ENCODE assay signal across 13 cellular contexts in genomic region chr17:74455025-74455585, GRCh38. TPM values are rescaled to one million over a fixed set of nuclear protein-coding genes. Genes with fewer than 3 reads are reported as not detected.
DNase-seq lines count a peak whose midpoint lies in the region; ATAC-seq and TF ChIP-seq lines count a peak whose summit lies in the region.
"Had no signal": no experiment of that assay in that cellular context is flagged by ENCODE, and none has a peak within 500 bp of the region (broad histone marks: within the 10 kb centered on the region; RNA-seq: fewer than 3 reads in every experiment).

No MANE protein-coding gene starts in this region.

- no peak overlapping the region for H4K91ac ChIP-seq in mesenchymal stem cell (ENCODE audit: low read length)

- POLR2A ChIA-PET in WTC11 (lab: Charles Lee): interaction anchor here (0.8 to 3.0 kb wide), 5 partner anchors 22 to 281 kb away, joined by 3 to 17 read pairs (median 12); partner anchors contain the start of genes BTBD17 and RAB37

- no peak overlapping the region for H2BK5ac ChIP-seq in mesenchymal stem cell (ENCODE audit: low read depth, low read length, poor library complexity, severe bottlenecking)

- peak overlapping the region in 1 of 2 experiments; percentile 49 for H2BK12ac ChIP-seq in mesenchymal stem cell (ENCODE audit: low read length in 2 of 2)

- H3K9me3 ChIP-seq in iPS-15b (ENCODE audit: control insufficient read depth, insufficient read depth, low read length) (no peaks in the 10 kb centered on the region), prostate gland (no peaks in the 10 kb centered on the region), mesenchymal stem cell (ENCODE audit: control insufficient read depth, low read length) (no peaks in the 10 kb centered on the region)
- H3K9me3 ChIP-seq: BE2C had no signal

- H3K23ac ChIP-seq in mesenchymal stem cell (ENCODE audit: low read length in 2 of 2): no peak overlapping the region

- no peak for TF ChIP-seq POLR2A in prostate gland (IDR thresholded peaks at IDR 0.05)

- peak overlapping the region; percentile 58 for H3K4me3 Mint-ChIP-seq in WTC11
- no peak overlapping the region for H3K4me3 Mint-ChIP-seq in activated CD8-positive, alpha-beta memory T cell treated with anti-CD3 and anti-CD28 coated beads, Interleukin-2, amount 10 ng/mL, durations not matched to agents 7 days and 5 days
- H3K4me3 Mint-ChIP-seq in immature natural killer cell: peak overlapping the region in 1 of 5 donors; percentile 41

- H4K8ac ChIP-seq in mesenchymal stem cell (ENCODE audit: low read length): no peak overlapping the region

- H3K27me3 ChIP-seq in iPS-15b (ENCODE audit: control insufficient read depth, insufficient read depth, low read length) (peaks cover 29% of the 10 kb centered on the region), prostate gland (replicated peaks; ENCODE audit: insufficient read depth) (no peaks in the 10 kb centered on the region), mesenchymal stem cell (ENCODE audit: control insufficient read depth in 1 of 2, insufficient read depth in 1 of 2, low read length in 2 of 2) (peaks cover 19 to 42% of the 10 kb centered on the region in 2 experiments)
- H3K27me3 ChIP-seq: BE2C had no signal

- no peak overlapping the region for H3K4me2 ChIP-seq in mesenchymal stem cell (ENCODE audit: low read length, poor library complexity, severe bottlenecking)

- intact Hi-C loops in prostate gland (cut with DNase I): loop anchor here (5.0 kb wide), 1 partner anchor 253 kb away; the partner anchor contains the start of gene RPL38

- H3K4me3 ChIP-seq in iPS-15b (ENCODE audit: low read depth, low read length): peak overlapping the region; percentile 56
- H3K4me3 ChIP-seq in prostate gland: no peak overlapping the region
- no peak overlapping the region for H3K4me3 ChIP-seq in mesenchymal stem cell (ENCODE audit: insufficient read depth in 1 of 2, low read depth in 1 of 2, low read length in 2 of 2)

- 80% methylated on average over 15 of the region's 16 CpGs for WGBS in prostate gland
- 73% methylated on average over 9 of the region's 16 CpGs for WGBS in mesenchymal stem cell

- CTCF ChIA-PET in WTC11 (lab: Charles Lee): interaction anchor here (0.6 to 9.1 kb wide), 19 partner anchors 9 to 1727 kb away, joined by 3 to 151 read pairs (median 6); partner anchors contain the start of genes BTBD17, CD300A and CD300H
- CTCF ChIA-PET in activated CD8-positive, alpha-beta memory T cell treated with anti-CD3 and anti-CD28 coated beads, Interleukin-2, amount 10 ng/mL, durations not matched to agents 7 days and 5 days (lab: Charles Lee): interaction anchor here (0.9 to 9.4 kb wide), 13 partner anchors 7 to 159 kb away, joined by 3 to 109 read pairs (median 6); partner anchors contain the start of genes CD300A and GPR142

- no peak overlapping the region for H3K14ac ChIP-seq in mesenchymal stem cell (ENCODE audit: low read length in 2 of 2)

- no peak overlapping the region for H2AK5ac ChIP-seq in mesenchymal stem cell (ENCODE audit: low read length, severe bottlenecking)

- H3K4me1 ChIP-seq in iPS-15b (ENCODE audit: control insufficient read depth, insufficient read depth, low read length) (peaks cover 11% of the 10 kb centered on the region), prostate gland (replicated peaks) (peaks cover 15% of the 10 kb centered on the region), mesenchymal stem cell (ENCODE audit: control insufficient read depth, insufficient read depth, low read depth, low read length) (peaks cover 29% of the 10 kb centered on the region)

- peaks cover 30% of the 10 kb centered on the region for H3K27me3 Mint-ChIP-seq in WTC11 (ENCODE audit: low read depth)
- H3K27me3 Mint-ChIP-seq in activated CD8-positive, alpha-beta memory T cell treated with anti-CD3 and anti-CD28 coated beads, Interleukin-2, amount 10 ng/mL, durations not matched to agents 7 days and 5 days: peaks cover 20% of the 10 kb centered on the region
- peaks cover 0 to 2% (median 0%) of the 10 kb centered on the region in 3 donors for H3K27me3 Mint-ChIP-seq in immature natural killer cell (ENCODE audit: low read depth in 3 of 3)

- H3K36me3 ChIP-seq in iPS-15b (ENCODE audit: control insufficient read depth, insufficient read depth, low read length) (no peaks in the 10 kb centered on the region), prostate gland (no peaks in the 10 kb centered on the region), mesenchymal stem cell (ENCODE audit: control insufficient read depth in 1 of 2, insufficient read depth in 2 of 2, low read depth in 1 of 2, low read length in 2 of 2) (peaks cover 0 to 11% of the 10 kb centered on the region in 2 experiments)
- H3K36me3 ChIP-seq: BE2C had no signal

- no peak overlapping the region for H3K9ac ChIP-seq in iPS-15b (ENCODE audit: low read depth, low read length)
- no peak overlapping the region for H3K9ac ChIP-seq in mesenchymal stem cell (ENCODE audit: low read length)

- no peak overlapping the region for H2BK120ac ChIP-seq in mesenchymal stem cell (ENCODE audit: low read depth, low read length)

- H3K4ac ChIP-seq in mesenchymal stem cell (ENCODE audit: low read depth in 1 of 2, low read length in 2 of 2): no peak overlapping the region

- H3K18ac ChIP-seq in mesenchymal stem cell (ENCODE audit: low read depth in 1 of 2, low read length in 2 of 2): no peak overlapping the region

- H3K9me3 Mint-ChIP-seq in WTC11: no peaks in the 10 kb centered on the region
- no peaks in the 10 kb centered on the region for H3K9me3 Mint-ChIP-seq in activated CD8-positive, alpha-beta memory T cell treated with anti-CD3 and anti-CD28 coated beads, Interleukin-2, amount 10 ng/mL, durations not matched to agents 7 days and 5 days (ENCODE audit: low read depth)
- no peaks in the 10 kb centered on the region for H3K9me3 Mint-ChIP-seq in immature natural killer cell
- H3K9me3 Mint-ChIP-seq: naive thymus-derived CD8-positive, alpha-beta T cell had no signal

- H3K36me3 Mint-ChIP-seq in WTC11 (no peaks in the 10 kb centered on the region), immature natural killer cell (no peaks in the 10 kb centered on the region)
- no peaks in the 10 kb centered on the region for H3K36me3 Mint-ChIP-seq in activated CD8-positive, alpha-beta memory T cell treated with anti-CD3 and anti-CD28 coated beads, Interleukin-2, amount 10 ng/mL, durations not matched to agents 7 days and 5 days
- H3K36me3 Mint-ChIP-seq: naive thymus-derived CD8-positive, alpha-beta T cell had no signal

- DNase-seq in ELF-1 (ENCODE audit: low read depth, low spot score): peak; percentile 36
- no peak for DNase-seq in WTC11 (ENCODE audit: low spot score)
- no peak for DNase-seq in prostate gland (ENCODE audit: low spot score)
- no peak for DNase-seq in mesenchymal stem cell
- no peak for DNase-seq in activated CD8-positive, alpha-beta memory T cell treated with anti-CD3 and anti-CD28 coated beads, Interleukin-2, amount 10 ng/mL, durations not matched to agents 7 days and 5 days
- no peak for DNase-seq in immature natural killer cell
- DNase-seq: activated CD4-positive, alpha-beta T cell treated with anti-CD3 and anti-CD28 coated beads, Interleukin-2, amount 50 U/mL, for 1 hour; BE2C; NCI-H2081; SIG-M5 had no signal

- no peak overlapping the region for H2BK15ac ChIP-seq in mesenchymal stem cell (ENCODE audit: low read depth, poor library complexity, severe bottlenecking)

- H3K79me1 ChIP-seq in mesenchymal stem cell (replicated peaks; ENCODE audit: low read length, poor library complexity, severe bottlenecking): peaks cover 2% of the 10 kb centered on the region

- H3K4me1 Mint-ChIP-seq in WTC11 (peaks cover 42% of the 10 kb centered on the region), immature natural killer cell (peaks cover 40 to 43% of the 10 kb centered on the region in 2 donors)
- peaks cover 36% of the 10 kb centered on the region for H3K4me1 Mint-ChIP-seq in activated CD8-positive, alpha-beta memory T cell treated with anti-CD3 and anti-CD28 coated beads, Interleukin-2, amount 10 ng/mL, durations not matched to agents 7 days and 5 days

- no peak overlapping the region for H2AFZ ChIP-seq in mesenchymal stem cell (ENCODE audit: low read depth, low read length)

- no peak for TF ChIP-seq CTCF in WTC11 (IDR thresholded peaks at IDR 0.05)
- TF ChIP-seq CTCF in prostate gland (IDR thresholded peaks at IDR 0.05): no peak

- H3K27ac ChIP-seq in prostate gland (peak overlapping the region; percentile 87 to 88), mesenchymal stem cell (ENCODE audit: low read length, poor library complexity, severe bottlenecking) (no peak overlapping the region)

- ATAC-seq in WTC11 (no peak), HG03439 (IDR thresholded peaks at IDR 0.05; ENCODE audit: unreplicated experiment) (no peak)
- no peak for ATAC-seq in activated CD8-positive, alpha-beta memory T cell treated with anti-CD3 and anti-CD28 coated beads, Interleukin-2, amount 10 ng/mL, durations not matched to agents 7 days and 5 days

- H3K27ac Mint-ChIP-seq in WTC11 (no peak overlapping the region), immature natural killer cell (peak overlapping the region in 1 of 6 donors; percentile 62)
- H3K27ac Mint-ChIP-seq in activated CD8-positive, alpha-beta memory T cell treated with anti-CD3 and anti-CD28 coated beads, Interleukin-2, amount 10 ng/mL, durations not matched to agents 7 days and 5 days: no peak overlapping the region

TF ChIP-seq in WTC11, 78 proteins besides CTCF, POLR2A, EP300 and RAD21 (continues in another document):
- TF ChIP-seq ZBTB21 (CRISPR knock-in tag; IDR thresholded peaks at IDR 0.05; ENCODE audit: borderline replicate concordance) (no peak), FOXP1 (CRISPR knock-in tag; IDR thresholded peaks at IDR 0.05; ENCODE audit: borderline replicate concordance) (no peak), FOXJ3 (CRISPR knock-in tag; IDR thresholded peaks at IDR 0.05; ENCODE audit: borderline replicate concordance) (no peak)
- TF ChIP-seq, protein P1, sequence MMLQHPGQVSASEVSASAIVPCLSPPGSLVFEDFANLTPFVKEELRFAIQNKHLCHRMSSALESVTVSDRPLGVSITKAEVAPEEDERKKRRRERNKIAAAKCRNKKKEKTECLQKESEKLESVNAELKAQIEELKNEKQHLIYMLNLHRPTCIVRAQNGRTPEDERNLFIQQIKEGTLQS (CRISPR knock-in tag; conservative IDR thresholded peaks at IDR 0.05): no peak

RNA-seq across cellular contexts. Expression of gene CD300A, which starts 11.3 kb away (rescaled TPM):
- 1.1 to 2.0 TPM (median 1.7 TPM) in 3 replicates for total RNA-seq in WTC11 (2021)
- 1 to 10 TPM; 2.1 to 4.1 TPM for total RNA-seq in prostate gland
- not detected for polyA plus RNA-seq in mesenchymal stem cell (2013, experiment 1 of 2)
- not detected for polyA plus RNA-seq in mesenchymal stem cell (2013, experiment 2 of 2)
- 10 to 100 TPM in 1 of 2 experiments, 1 to 10 TPM in 1; 2.0 to 15.8 TPM for total RNA-seq in activated CD8-positive, alpha-beta memory T cell treated with anti-CD3 and anti-CD28 coated beads, Interleukin-2, amount 10 ng/mL, durations not matched to agents 7 days and 5 days
- 100 to 1,000 TPM; 357 to 514 (median 505) TPM for polyA plus RNA-seq in immature natural killer cell

RNA-seq across cellular contexts. Expression of gene GPRC5C, which starts 23.2 kb away (rescaled TPM):
- total RNA-seq in WTC11 (2021): 19.6 to 20.7 TPM (median 20.6 TPM) in 3 replicates
- total RNA-seq in prostate gland: 100 to 1,000 TPM in 1 of 2 donors, 10 to 100 TPM in 1; 66.3 to 186 TPM
- polyA plus RNA-seq in mesenchymal stem cell (2013, experiment 1 of 2): 5.3 TPM
- 5.1 TPM for polyA plus RNA-seq in mesenchymal stem cell (2013, experiment 2 of 2)
- not detected for total RNA-seq in activated CD8-positive, alpha-beta memory T cell treated with anti-CD3 and anti-CD28 coated beads, Interleukin-2, amount 10 ng/mL, durations not matched to agents 7 days and 5 days
- 1 to 10 TPM in 1 of 3 donors, under 1 TPM in 1, not detected in 1; 0.89 to 3.2 TPM for polyA plus RNA-seq in immature natural killer cell
- total RNA-seq: naive thymus-derived CD8-positive, alpha-beta T cell had no signal

Comparison
In these comparisons a context has a peak if more than half of its experiments do, and no peak if none do; other contexts are left out.
1. RNA of gene GPRC5C, which starts 23.2 kb away (total RNA-seq): 66.3 to 186 TPM in prostate gland and 19.6 to 20.7 TPM in WTC11; not detected in activated CD8-positive, alpha-beta memory T cell treated with anti-CD3 and anti-CD28 coated beads, Interleukin-2, amount 10 ng/mL, durations not matched to agents 7 days and 5 days; every median in the first group is over 10 times any median in the second.